ENCODE assay signal across 1 cellular context in genomic region chr17:48439473-48439872, GRCh38.
TF ChIP-seq lines count a peak whose summit lies in the region.

No MANE protein-coding gene starts in this region.

TF ChIP-seq in K562, 482 proteins besides CTCF, POLR2A, EP300 and RAD21 (continued from another document):
- no peak for TF ChIP-seq CEBPG (CRISPR knock-in tag; IDR thresholded peaks at IDR 0.05)
- peak in 1 of 2 experiments; percentile 27; a peak in 1 of 4 replicates for TF ChIP-seq CEBPG (tag; conservative IDR thresholded peaks at IDR 0.05 in 1 of 2, IDR thresholded peaks at IDR 0.05 in 1 of 2)
- no peak for TF ChIP-seq ATF7 (IDR thresholded peaks at IDR 0.05)
- TF ChIP-seq ZNF518B (CRISPR knock-in tag; IDR thresholded peaks at IDR 0.05), result no peak
- TF ChIP-seq SMARCE1 (IDR thresholded peaks at IDR 0.05), result peak; percentile 58; the same call in 1 of the 2 replicates
- TF ChIP-seq ARID4B (CRISPR knock-in tag; IDR thresholded peaks at IDR 0.05), result no peak
- TF ChIP-seq STAG1 (CRISPR knock-in tag; IDR thresholded peaks at IDR 0.05; ENCODE audit: borderline replicate concordance), result no peak
- no peak for TF ChIP-seq BCL6 (CRISPR knock-in tag; IDR thresholded peaks at IDR 0.05)
- TF ChIP-seq CTBP1 (IDR thresholded peaks at IDR 0.05; ENCODE audit: borderline replicate concordance), result peak; percentile 7; the same call in 1 of the 2 replicates
- peak; percentile 64 for TF ChIP-seq TAL1 (IDR thresholded peaks at IDR 0.05)
- no peak for TF ChIP-seq ZNF224 (CRISPR knock-in tag; IDR thresholded peaks at IDR 0.05)
- no peak for TF ChIP-seq ZNF512 (tag; IDR thresholded peaks at IDR 0.05)
- TF ChIP-seq NCOA6 (IDR thresholded peaks at IDR 0.05), result no peak
- TF ChIP-seq L3MBTL2 (IDR thresholded peaks at IDR 0.05), result no peak
- peak; percentile 46; the same call in 1 of the 2 replicates for TF ChIP-seq GATA2 (CRISPR knock-in tag; IDR thresholded peaks at IDR 0.05)
- peak; percentile 69 for TF ChIP-seq ARID1B (IDR thresholded peaks at IDR 0.05)
- TF ChIP-seq MTA2 (IDR thresholded peaks at IDR 0.05; ENCODE audit: low read depth), result no peak
- TF ChIP-seq HSF4 (CRISPR knock-in tag; IDR thresholded peaks at IDR 0.05; ENCODE audit: borderline replicate concordance), result no peak
- no peak for TF ChIP-seq RNF2 (IDR thresholded peaks at IDR 0.05)
- no peak for TF ChIP-seq ZNF668 (CRISPR knock-in tag; IDR thresholded peaks at IDR 0.05)
- no peak for TF ChIP-seq PRDM10 (IDR thresholded peaks at IDR 0.05; ENCODE audit: partially characterized antibody)
- no peak for TF ChIP-seq ZNF41 (CRISPR knock-in tag; conservative IDR thresholded peaks at IDR 0.05)
- TF ChIP-seq STAT5A (IDR thresholded peaks at IDR 0.05; ENCODE audit: borderline replicate concordance, low read length), result 0 out of 2 replicates have a peak, but pooled peaks have one; percentile 28
- TF ChIP-seq ZNF311 (CRISPR knock-in tag; IDR thresholded peaks at IDR 0.05), result no peak
- TF ChIP-seq DPF2 (IDR thresholded peaks at IDR 0.05), result no peak
- TF ChIP-seq ZNF253 (CRISPR knock-in tag; conservative IDR thresholded peaks at IDR 0.05), result no peak
- TF ChIP-seq ZNF239 (CRISPR knock-in tag; IDR thresholded peaks at IDR 0.05), result no peak
- TF ChIP-seq ZFP1 (CRISPR knock-in tag; IDR thresholded peaks at IDR 0.05), result no peak
- TF ChIP-seq GTF2B (IDR thresholded peaks at IDR 0.05; ENCODE audit: extremely low read depth, insufficient read length), result no peak
- no peak for TF ChIP-seq CBX1 (IDR thresholded peaks at IDR 0.05; ENCODE audit: low read depth)
- no peak for TF ChIP-seq TFAM (CRISPR knock-in tag; conservative IDR thresholded peaks at IDR 0.05)
- TF ChIP-seq NRF1 (conservative IDR thresholded peaks at IDR 0.05 in 1 of 2, IDR thresholded peaks at IDR 0.05 in 1 of 2), result no peak
- peak; percentile 74 for TF ChIP-seq TCF3 (CRISPR knock-in tag; IDR thresholded peaks at IDR 0.05)
- TF ChIP-seq TEAD2 (tag; IDR thresholded peaks at IDR 0.05), result no peak
- TF ChIP-seq CBFA2T3 (IDR thresholded peaks at IDR 0.05), result peak; percentile 77
- no peak for TF ChIP-seq REST (CRISPR knock-in tag; IDR thresholded peaks at IDR 0.05; ENCODE audit: low read depth)
